ENCODE assay signal across 31 cellular contexts in genomic region chr22:38930512-38930911, GRCh38. TPM values are rescaled to one million over a fixed set of nuclear protein-coding genes. Genes with fewer than 3 reads are reported as not detected.
"Had no signal": no experiment of that assay in that cellular context is flagged by ENCODE, and none has a peak within 500 bp of the region (broad histone marks: within the 10 kb centered on the region; RNA-seq: fewer than 3 reads in every experiment).

No MANE protein-coding gene starts in this region.

- ATAC-seq: activated naive CD4-positive, alpha-beta T cell treated with anti-CD3 and anti-CD28 coated beads, Interleukin-2, amount 50 U/mL, for 72 hours; body of pancreas; Right ventricle myocardium inferior had no signal

- H3K4me2 ChIP-seq: PC-9 had no signal

- H3K36me3 ChIP-seq: adrenal gland, breast epithelium, WERI-Rb-1 had no signal

- H3K4me1 ChIP-seq: breast epithelium had no signal

- H3K9me3 ChIP-seq: adrenal gland, body of pancreas, breast epithelium had no signal

- DNase-seq: activated CD4-positive, alpha-beta memory T cell treated with anti-CD3 and anti-CD28 coated beads, Interleukin-2, amount 10 ng/mL, durations not matched to agents 7 days and 5 days; activated CD4-positive, alpha-beta T cell treated with anti-CD3 and anti-CD28 coated beads for 1 hour; activated CD4-positive, alpha-beta T cell treated with anti-CD3 and anti-CD28 coated beads for 48 hours; activated CD4-positive, CD25-positive, alpha-beta regulatory T cell; activated gamma-delta T cell treated with Interleukin-2 at 50 U/mL for 16 hours; activated naive CD4-positive, alpha-beta T cell treated with anti-CD3 and anti-CD28 coated beads for 36 hours; activated T-cell treated with anti-CD3 and anti-CD28 coated beads, Interleukin-2, amount 50 U/mL, for 24 hours; adrenal gland; body of pancreas; Karpas-422; NCI-H1105; NCI-H1417 treated with DMSO at 0.1 percent for 48 hours; NCI-H187 treated with DMSO at 0.1 percent for 48 hours; NCI-H2081; NCI-H345; NCI-H524 treated with DMSO at 0.1 percent for 48 hours; PC-9; SW 1271; T-helper 1 cell; T1000; WERI-Rb-1 had no signal

- H2AFZ ChIP-seq: PC-9 had no signal

- H3K4me3 Mint-ChIP-seq: activated CD4-positive, alpha-beta memory T cell treated with anti-CD3 and anti-CD28 coated beads, Interleukin-2, amount 10 ng/mL, durations not matched to agents 7 days and 5 days; activated naive CD4-positive, alpha-beta T cell treated with anti-CD3 and anti-CD28 coated beads for 36 hours; activated T-cell treated with anti-CD3 and anti-CD28 coated beads, Interleukin-2, amount 50 U/mL, for 24 hours had no signal

- H3K27ac Mint-ChIP-seq: activated CD4-positive, alpha-beta memory T cell treated with anti-CD3 and anti-CD28 coated beads, Interleukin-2, amount 10 ng/mL, durations not matched to agents 7 days and 5 days; activated naive CD4-positive, alpha-beta T cell treated with anti-CD3 and anti-CD28 coated beads for 36 hours; activated naive CD4-positive, alpha-beta T cell treated with anti-CD3 and anti-CD28 coated beads, Interleukin-2, amount 50 U/mL, for 72 hours; activated T-cell treated with anti-CD3 and anti-CD28 coated beads, Interleukin-2, amount 50 U/mL, for 24 hours had no signal

- H3K9me3 Mint-ChIP-seq: activated CD4-positive, alpha-beta memory T cell treated with anti-CD3 and anti-CD28 coated beads, Interleukin-2, amount 10 ng/mL, durations not matched to agents 7 days and 5 days; activated naive CD4-positive, alpha-beta T cell treated with anti-CD3 and anti-CD28 coated beads for 36 hours; activated naive CD4-positive, alpha-beta T cell treated with anti-CD3 and anti-CD28 coated beads, Interleukin-2, amount 50 U/mL, for 72 hours; activated T-cell treated with anti-CD3 and anti-CD28 coated beads, Interleukin-2, amount 50 U/mL, for 24 hours had no signal

- H3K27me3 ChIP-seq: adrenal gland, body of pancreas, breast epithelium had no signal

- H3K4me3 ChIP-seq: adrenal gland, body of pancreas, breast epithelium, PC-9 had no signal

- H3K27ac ChIP-seq: adrenal gland, body of pancreas, breast epithelium, PC-9, RWPE1, WERI-Rb-1 had no signal

- H3K36me3 Mint-ChIP-seq: activated naive CD4-positive, alpha-beta T cell treated with anti-CD3 and anti-CD28 coated beads, Interleukin-2, amount 50 U/mL, for 72 hours had no signal

RNA-seq across cellular contexts. Expression of gene APOBEC3A, which starts 26.9 kb away (rescaled TPM):
- total RNA-seq: activated CD4-positive, alpha-beta memory T cell treated with anti-CD3 and anti-CD28 coated beads, Interleukin-2, amount 10 ng/mL, durations not matched to agents 7 days and 5 days; activated CD8-positive, alpha-beta memory T cell treated with anti-CD3 and anti-CD28 coated beads for 36 hours; activated naive CD4-positive, alpha-beta T cell treated with anti-CD3 and anti-CD28 coated beads for 36 hours; activated naive CD4-positive, alpha-beta T cell treated with anti-CD3 and anti-CD28 coated beads, Interleukin-2, amount 50 U/mL, for 72 hours; astrocyte; body of pancreas; MCF 10A; NCI-H460; OCI-LY7; PC-9; T-helper 2 cell treated with Interferon-gamma antibody and Interleukin-4, amounts not matched to agents 100 ng/mL and 5 ng/mL, for 36 hours had no signal
